2 cellular contexts compared by ENCODE assay signal in genomic region chr10:101708073-101708472, GRCh38.
TF ChIP-seq lines count a peak whose summit lies in the region.

No MANE protein-coding gene starts in this region.

TF ChIP-seq in HEK293, 187 proteins besides CTCF, POLR2A, EP300 and RAD21:
- TF ChIP-seq ZNF596 (tag by site-specific recombination; IDR thresholded peaks at IDR 0.05) (no peak), ZNF19 (tag by site-specific recombination; IDR thresholded peaks at IDR 0.05; ENCODE audit: low read depth) (no peak), TCF7L2 (IDR thresholded peaks at IDR 0.05; ENCODE audit: borderline replicate concordance, low read depth, low read length) (peak; percentile 60; the same call in 1 of the 2 replicates), ZNF76 (tag by site-specific recombination; IDR thresholded peaks at IDR 0.05; ENCODE audit: borderline replicate concordance, low read depth) (no peak), ZNF366 (tag by site-specific recombination; conservative IDR thresholded peaks at IDR 0.05) (0 out of 2 replicates have a peak, but pooled peaks have one; percentile 23), OSR2 (tag by site-specific recombination; IDR thresholded peaks at IDR 0.05) (0 out of 2 replicates have a peak, but pooled peaks have one; percentile 26), GFI1B (tag by site-specific recombination; IDR thresholded peaks at IDR 0.05) (0 out of 2 replicates have a peak, but pooled peaks have one; percentile 3), PRDM4 (tag by site-specific recombination; IDR thresholded peaks at IDR 0.05) (peak; percentile 88), ZBTB44 (tag by site-specific recombination; IDR thresholded peaks at IDR 0.05) (peak; percentile 33; the same call in 1 of the 2 replicates)

TF ChIP-seq in H1, 55 proteins besides CTCF, POLR2A, EP300 and RAD21:
- TF ChIP-seq RBBP5 (IDR thresholded peaks at IDR 0.05; ENCODE audit: borderline replicate concordance, low read depth, low read length) (no peak), TAF7 (optimal IDR thresholded peaks at IDR 0.05; ENCODE audit: borderline replicate concordance, low read depth, low read length) (no peak), RNF2 (IDR thresholded peaks at IDR 0.05; ENCODE audit: borderline replicate concordance, low read depth, low read length, missing control alignments, poor library complexity, severe bottlenecking) (no peak), CTBP2 (IDR thresholded peaks at IDR 0.05; ENCODE audit: borderline replicate concordance, insufficient read depth, insufficient read length, low read length) (no peak), SIX5 (IDR thresholded peaks at IDR 0.05; ENCODE audit: low read depth, low read length) (no peak), RFX5 (IDR thresholded peaks at IDR 0.05; ENCODE audit: borderline replicate concordance, low read depth, low read length) (no peak)
